In genomic region chr5:10590226-10591047, GRCh38 we compare ENCODE assay signal across 9 cellular contexts.
DNase-seq lines count a peak whose midpoint lies in the region; ATAC-seq and TF ChIP-seq lines count a peak whose summit lies in the region.
"Had no signal": no experiment of that assay in that cellular context is flagged by ENCODE, and none has a peak within 500 bp of the region (broad histone marks: within the 10 kb centered on the region; RNA-seq: fewer than 3 reads in every experiment).

No MANE protein-coding gene starts in this region.

- peak; percentile 67 for DNase-seq in DMS 273 (lab: John Stamatoyannopoulos, UW; ENCODE audit: unreplicated experiment)
- peak; percentile 35 for DNase-seq in amniotic stem cell (lab: John Stamatoyannopoulos, UW)
- DNase-seq in islet precursor cell, result peak; percentile 96
- DNase-seq in NCI-H187 treated with DMSO at 0.1 percent for 48 hours (lab: John Stamatoyannopoulos, UW), result no peak
- DNase-seq in activated effector memory CD4-positive, alpha-beta T cell treated with anti-CD3 and anti-CD28 coated beads, Interleukin-2, amount 50 U/mL, for 16 hours, result no peak
- DNase-seq: activated CD8-positive, alpha-beta T cell treated with anti-CD3 and anti-CD28 coated beads, Interleukin-2, amount 10 ng/mL, durations not matched to agents 7 days and 5 days had no signal

- ATAC-seq in HG03108 (IDR thresholded peaks at IDR 0.05; ENCODE audit: unreplicated experiment) (peak; percentile 30), HG03045 (IDR thresholded peaks at IDR 0.05; ENCODE audit: unreplicated experiment) (no peak), GM18505 (IDR thresholded peaks at IDR 0.05; ENCODE audit: unreplicated experiment) (no peak)
- ATAC-seq: activated CD8-positive, alpha-beta T cell treated with anti-CD3 and anti-CD28 coated beads, Interleukin-2, amount 10 ng/mL, durations not matched to agents 7 days and 5 days had no signal

- TF ChIP-seq POLR2A in GM18505 (IDR thresholded peaks at IDR 0.05; ENCODE audit: borderline replicate concordance, extremely low read depth, insufficient read depth, insufficient read length), result no peak

Comparison
In these comparisons a context has a peak if more than half of its experiments do, and no peak if none do; other contexts are left out.
1. DNase-seq: peak in DMS 273 (single experiment), amniotic stem cell (single experiment) and islet precursor cell (single experiment); none in NCI-H187 treated with DMSO at 0.1 percent for 48 hours (single experiment) and activated effector memory CD4-positive, alpha-beta T cell treated with anti-CD3 and anti-CD28 coated beads, Interleukin-2, amount 50 U/mL, for 16 hours (single experiment).